ENCODE assay signal across 8 cellular contexts in the genomic region with DNA sequence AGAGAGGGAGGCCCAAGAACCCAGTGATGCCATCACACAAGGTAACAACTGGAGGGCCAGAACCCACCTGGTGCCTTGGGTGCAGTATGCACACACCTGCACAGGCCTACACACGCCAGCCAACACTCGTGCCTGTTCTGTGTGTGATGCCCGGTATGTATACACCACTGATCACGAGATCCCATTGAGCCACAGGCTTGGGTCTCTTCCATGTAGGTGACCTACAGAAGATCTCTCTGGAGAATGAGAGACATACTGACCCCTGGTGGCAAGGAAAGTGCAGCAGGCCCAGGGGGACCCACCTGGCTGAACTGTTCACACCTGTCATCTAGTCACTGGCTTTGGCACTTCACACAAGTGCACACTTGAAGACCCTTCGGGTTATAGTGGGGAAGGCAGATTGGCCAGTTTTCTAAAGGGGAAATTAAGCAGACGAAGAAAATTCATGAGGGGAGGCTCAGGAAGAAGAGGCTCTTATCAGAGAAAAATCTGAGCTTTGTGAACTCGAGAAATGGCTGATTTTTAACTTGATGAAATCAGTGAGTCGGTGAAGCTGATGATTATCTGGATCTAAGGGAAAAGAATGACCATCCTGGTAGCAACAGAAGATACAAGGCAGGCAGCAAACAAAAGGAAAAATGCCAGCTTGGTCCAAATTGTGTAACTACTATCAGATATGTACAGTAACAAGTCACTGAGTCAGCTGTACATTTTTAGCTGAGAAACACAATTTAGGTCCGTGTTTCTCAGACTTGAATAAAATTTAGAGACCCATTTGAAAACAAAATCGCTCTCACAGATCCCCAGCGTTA.
DNase-seq lines count a peak whose midpoint lies in the region; ATAC-seq and TF ChIP-seq lines count a peak whose summit lies in the region.

No MANE protein-coding gene starts in this region.

- DNase-seq in GM12864 (ENCODE audit: low read depth) (peak; percentile 13), NCI-H748 (lab: John Stamatoyannopoulos, UW; ENCODE audit: unreplicated experiment) (peak; percentile 83), heart right ventricle (no peak), epidermal melanocyte (ENCODE audit: insufficient read length, low spot score) (no peak), KG1 (lab: John Stamatoyannopoulos, UW) (no peak)
- DNase-seq in activated T-cell treated with anti-CD3 and anti-CD28 coated beads, Interleukin-2, amount 50 U/mL, for 48 hours: peak; percentile 51 to 59
- DNase-seq in stimulated activated CD4-positive, alpha-beta T cell treated with anti-CD3 and anti-CD28 coated beads, Interleukin-2, amount 100 ng/mL, for 4 hours (ENCODE audit: low read depth): peak; percentile 22

- H3K4me1 ChIP-seq in heart right ventricle: no peaks in the 10 kb centered on the region

- peaks cover 0 to 9% (median 0%) of the 10 kb centered on the region in 9 donors for H3K36me3 ChIP-seq in heart right ventricle

- H3K4me3 ChIP-seq in GM12864 (ENCODE audit: low read depth, low read length) (no peak overlapping the region), heart right ventricle (no peak overlapping the region)

- WGBS in heart right ventricle, 2 donors: 79 to 82% methylated on average over 11 of the region's 11 CpGs

- no peak overlapping the region for H3K27ac ChIP-seq in heart right ventricle

- intact Hi-C loops in heart right ventricle (cut with DNase I): loop anchor here in 5 of 10 donors (5.0 to 10.0 kb wide), 5 partner anchors 115 to 305 kb away; a partner anchor contains a TSS

- H3K9me3 ChIP-seq in heart right ventricle: no peaks in the 10 kb centered on the region

- H3K27me3 ChIP-seq in heart right ventricle: no peaks in the 10 kb centered on the region

- ATAC-seq in HG02798 (IDR thresholded peaks at IDR 0.05; ENCODE audit: poor library complexity, unreplicated experiment): peak; percentile 71
- peak in 5 of 8 donors; percentile 4 to 47 (median 28) for ATAC-seq in heart right ventricle

- TF ChIP-seq CTCF in GM12864 (IDR thresholded peaks at IDR 0.05; ENCODE audit: low read depth, low read length, missing control alignments) (peak; percentile 87), heart right ventricle (IDR thresholded peaks at IDR 0.05) (peak; percentile 10 to 65 (median 53))

Comparison
In these comparisons a context has a peak if more than half of its experiments do, and no peak if none do; other contexts are left out.
1. DNase-seq: peak in GM12864 (single experiment), NCI-H748 (single experiment), activated T-cell treated with anti-CD3 and anti-CD28 coated beads, Interleukin-2, amount 50 U/mL, for 48 hours (2 of 2) and stimulated activated CD4-positive, alpha-beta T cell treated with anti-CD3 and anti-CD28 coated beads, Interleukin-2, amount 100 ng/mL, for 4 hours (single experiment); none in heart right ventricle (0 of 2), epidermal melanocyte (single experiment) and KG1 (single experiment).